3 cellular contexts compared by ENCODE assay signal in the genomic region with DNA sequence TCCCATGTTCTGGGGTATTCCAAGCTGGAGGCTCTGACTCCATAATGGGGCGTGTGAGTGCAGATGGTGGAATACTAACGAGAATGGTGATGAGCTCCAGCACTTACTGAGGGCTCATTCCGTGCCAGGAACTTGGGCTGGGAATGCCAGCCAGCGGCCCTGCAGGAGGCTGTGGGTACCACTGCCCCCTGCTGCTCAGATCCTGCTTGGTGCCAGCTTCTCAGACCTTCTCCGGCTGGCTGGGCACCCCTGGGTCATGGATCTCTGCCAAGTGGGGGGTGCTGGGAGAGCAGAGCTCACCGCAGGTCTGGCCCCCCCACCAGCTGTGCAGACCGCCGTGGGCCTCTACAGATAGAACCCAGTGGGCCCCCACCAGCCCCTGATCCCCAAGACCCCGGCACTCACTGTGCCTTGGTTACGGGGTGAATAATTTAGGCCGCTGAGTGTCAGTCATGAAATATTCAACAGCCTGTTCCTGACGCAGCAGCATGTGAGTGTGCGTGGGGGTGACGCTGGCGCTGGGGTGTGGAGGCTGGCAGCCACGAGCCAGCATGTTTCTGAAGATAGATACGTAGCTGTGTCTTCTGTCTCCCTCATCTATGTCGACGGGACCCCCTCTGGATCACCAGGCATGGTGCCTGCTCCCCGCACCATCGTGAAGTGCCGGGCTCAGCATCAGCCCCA. TPM values are rescaled to one million over a fixed set of nuclear protein-coding genes. Genes with fewer than 3 reads are reported as not detected.
DNase-seq lines count a peak whose midpoint lies in the region; FAIRE-seq and TF ChIP-seq lines count a peak whose summit lies in the region.
"Not testable (repeated sequence)": the region's sequence is repeated elsewhere in the genome, so short reads cannot be mapped to it uniquely, and the experiment has no call there.
"Had no signal": no experiment of that assay in that cellular context is flagged by ENCODE, and none has a peak within 500 bp of the region (broad histone marks: within the 10 kb centered on the region; RNA-seq: fewer than 3 reads in every experiment).

No MANE protein-coding gene starts in this region.

- not testable (repeated sequence) for H3K4me2 ChIP-seq in mammary epithelial cell (ENCODE audit: insufficient read depth, low read depth, low read length)

- H3K9me3 ChIP-seq in mammary epithelial cell (replicated peaks; ENCODE audit: insufficient read depth, low read length) = not testable (repeated sequence)

- FAIRE-seq in D721Med (lab: Jason Lieb, UNC) = not testable (repeated sequence)

- H3K79me2 ChIP-seq in mammary epithelial cell (ENCODE audit: insufficient read depth, low read length) = not testable (repeated sequence)

- in situ Hi-C loops in mammary epithelial cell (cut with MboI; ENCODE audit: low sequenced_read_pairs in 2 of 2) = loop anchor here in 1 of 2 donors (5.0 kb wide), 1 partner anchor 80 kb away; no protein-coding TSS in a partner anchor

- H3K9ac ChIP-seq in mammary epithelial cell (ENCODE audit: insufficient read depth, low read length) = not testable (repeated sequence)

- dilution Hi-C loops in mammary epithelial cell (cut with HindIII; ENCODE audit: low sequenced_read_pairs) = not testable (repeated sequence)

- not testable (repeated sequence) for H3K4me1 ChIP-seq in mammary epithelial cell (ENCODE audit: insufficient read depth, low read length)

- not testable (repeated sequence) for H2AFZ ChIP-seq in mammary epithelial cell (ENCODE audit: low read depth, low read length)

- 40% methylated on average over 14 of the region's 22 CpGs for WGBS in mammary epithelial cell (ENCODE audit: low coverage, missing lambda C conversion rate)

- CTCF ChIA-PET in mammary epithelial cell (lab: Charles Lee; ENCODE audit: low non-redundant PET) = interaction anchor here (0.8 to 2.5 kb wide), 4 partner anchors 14 to 70 kb away, joined by 5 to 12 read pairs (median 6); partner anchors contain the start of gene HES2

- BruUV-seq in mammary epithelial cell (replicated peaks; lab: Mats Ljungman, UMichigan) = not testable (repeated sequence)

- H3K27me3 ChIP-seq in mammary epithelial cell (ENCODE audit: insufficient read depth, low read length) = not testable (repeated sequence)

- H3K36me3 ChIP-seq in mammary epithelial cell (ENCODE audit: insufficient read depth, low read length) = not testable (repeated sequence)

- H3K27ac ChIP-seq in mammary epithelial cell (ENCODE audit: insufficient read depth, low read depth, low read length) = not testable (repeated sequence)

- H3K4me3 ChIP-seq in mammary epithelial cell (replicated peaks in 1 of 3; ENCODE audit: insufficient read depth in 1 of 3, low read depth in 2 of 3, low read length in 3 of 3) = not testable (repeated sequence)

- not testable (repeated sequence) for H4K20me1 ChIP-seq in mammary epithelial cell (ENCODE audit: insufficient read depth, low read length)

- intact Hi-C loops in mammary epithelial cell (cut with micrococcal nuclease) = loop anchor here (5.0 kb wide), 1 partner anchor 40 kb away; no protein-coding TSS in a partner anchor

- TF ChIP-seq CTCF in D721Med (IDR thresholded peaks at IDR 0.05; ENCODE audit: insufficient read depth, missing control alignments) = peak; percentile 22
- TF ChIP-seq CTCF in mammary epithelial cell (conservative IDR thresholded peaks at IDR 0.05 in 1 of 2, IDR thresholded peaks at IDR 0.05 in 1 of 2; ENCODE audit: extremely low read depth in 1 of 2, insufficient read depth in 1 of 2, low read depth in 1 of 2, low read length in 2 of 2) = peak; percentile 35 to 73

- DNase-seq in D721Med (ENCODE audit: insufficient read length, low spot score); mammary epithelial cell: not testable (repeated sequence)

RNA-seq across cellular contexts. Expression of gene ESPN, which starts 12.6 kb away (rescaled TPM):
- 1 to 10 TPM; 2.4 to 2.5 TPM for total RNA-seq in mammary epithelial cell
- polyA plus RNA-seq in mammary epithelial cell = 0.27 TPM
- polyA minus RNA-seq in mammary epithelial cell = not detected

RNA-seq across cellular contexts. Expression of gene HES2, which starts 17.4 kb away (rescaled TPM):
- 10 to 100 TPM; 54.3 to 70.8 TPM for total RNA-seq in mammary epithelial cell
- polyA plus RNA-seq in mammary epithelial cell = 29.0 TPM
- polyA minus RNA-seq in mammary epithelial cell = 21.4 TPM
- total RNA-seq: CD4-positive, CD25-positive, alpha-beta regulatory T cell had no signal
- polyA plus RNA-seq: CD4-positive, CD25-positive, alpha-beta regulatory T cell had no signal

RNA-seq across cellular contexts. Expression of gene TNFRSF25, which starts 28.8 kb away (rescaled TPM):
- total RNA-seq in mammary epithelial cell = 10 to 100 TPM in 1 of 2 donors, 1 to 10 TPM in 1; 6.7 to 60.9 TPM
- polyA plus RNA-seq in mammary epithelial cell = 21.0 TPM
- polyA minus RNA-seq in mammary epithelial cell = 5.8 TPM

RNA-seq across cellular contexts. Expression of gene ACOT7, which starts 43.6 kb away (rescaled TPM):
- total RNA-seq in mammary epithelial cell = 100 to 1,000 TPM in 1 of 2 donors, 10 to 100 TPM in 1; 67.2 to 193 TPM
- 365 TPM for polyA plus RNA-seq in mammary epithelial cell
- polyA minus RNA-seq in mammary epithelial cell = 208 TPM

RNA-seq across cellular contexts. Expression of gene PLEKHG5, which starts 54.3 kb away (rescaled TPM):
- total RNA-seq in mammary epithelial cell = 10 to 100 TPM; 19.0 to 88.8 TPM
- polyA plus RNA-seq in mammary epithelial cell = 25.3 TPM
- polyA minus RNA-seq in mammary epithelial cell = 20.3 TPM
